8 cellular contexts compared by ENCODE assay signal in genomic region chr15:93028632-93029612, GRCh38.
DNase-seq lines count a peak whose midpoint lies in the region; ATAC-seq and TF ChIP-seq lines count a peak whose summit lies in the region.

No MANE protein-coding gene starts in this region.

- H3K9me3 ChIP-seq in Panc1 (ENCODE audit: control insufficient read depth, insufficient read depth, low read depth, low read length) = no peaks in the 10 kb centered on the region
- H3K9me3 ChIP-seq in transverse colon = no peaks in the 10 kb centered on the region

- H3K4me1 Mint-ChIP-seq in effector memory CD8-positive, alpha-beta T cell (ENCODE audit: low read depth in 2 of 2) = peaks cover 35 to 43% of the 10 kb centered on the region in 2 donors

- H3K4me3 ChIP-seq in Panc1 (ENCODE audit: low read depth in 2 of 2, low read length in 2 of 2) (no peak overlapping the region), transverse colon (no peak overlapping the region)

- no TSS peak for BruUV-seq in Panc1 (replicated peaks; lab: Mats Ljungman, UMichigan)

- intact Hi-C loops in Panc1 (cut with micrococcal nuclease; ENCODE audit: unreplicated experiment) = no loop called here
- intact Hi-C loops in transverse colon (cut with DNase I; ENCODE audit: low total_unique reads) = loop anchor here (10.0 kb wide), 1 partner anchor 234 kb away; no protein-coding TSS in a partner anchor

- no peaks in the 10 kb centered on the region for H3K27me3 Mint-ChIP-seq in effector memory CD8-positive, alpha-beta T cell

- 46 to 60% methylated on average over 3 to 29 of the region's 30 CpGs for WGBS in transverse colon (ENCODE audit: low coverage in 1 of 2), 2 donors

- POLR2A ChIA-PET in Panc1 (lab: Charles Lee) = no interaction called here

- TF ChIP-seq POLR2A in GM18951 (IDR thresholded peaks at IDR 0.05; ENCODE audit: extremely low read depth, insufficient read depth, insufficient read length) (peak; percentile 8), transverse colon (IDR thresholded peaks at IDR 0.05) (peak; percentile 19)

- H3K9me3 Mint-ChIP-seq in effector memory CD8-positive, alpha-beta T cell = no peaks in the 10 kb centered on the region

- H3K36me3 ChIP-seq in Panc1 (ENCODE audit: control insufficient read depth, insufficient read depth, low read length) (peaks cover 26% of the 10 kb centered on the region), transverse colon (peaks cover 0 to 18% (median 4%) of the 10 kb centered on the region in 4 donors)

- H3K27me3 ChIP-seq in Panc1 (ENCODE audit: control insufficient read depth, insufficient read depth, low read length) = no peaks in the 10 kb centered on the region
- no peaks in the 10 kb centered on the region for H3K27me3 ChIP-seq in transverse colon

- H3K4me3 Mint-ChIP-seq in effector memory CD8-positive, alpha-beta T cell = no peak overlapping the region

- no peak for TF ChIP-seq EP300 in transverse colon (IDR thresholded peaks at IDR 0.05; ENCODE audit: low read depth)

- TF ChIP-seq CTCF in Panc1 (IDR thresholded peaks at IDR 0.05) (no peak), transverse colon (IDR thresholded peaks at IDR 0.05) (no peak)

- H3K27ac Mint-ChIP-seq in effector memory CD8-positive, alpha-beta T cell = peak overlapping the region; percentile 31 to 79

- in situ Hi-C loops in GM18951 (cut with MboI; ENCODE audit: low sequenced_read_pairs, unreplicated experiment) = no loop called here
- in situ Hi-C loops in Panc1 (cut with HindIII; ENCODE audit: low pct_unique_long_range_greater_than_20kb, low sequenced_read_pairs) = no loop called here
- in situ Hi-C loops in transverse colon (cut with MboI; ENCODE audit: low pct_ligation_motif_present in 1 of 4, low pct_unique_long_range_greater_than_20kb in 1 of 4, low sequenced_read_pairs in 3 of 4) = loop anchor here in 3 of 4 donors (10.0 to 25.0 kb wide), 2 partner anchors 1083 to 1096 kb away; no protein-coding TSS in a partner anchor

- CTCF ChIA-PET in Panc1 (lab: Charles Lee) = interaction anchor here (0.5 to 3.5 kb wide), 4 partner anchors 232 to 1091 kb away, joined by 3 to 53 read pairs (median 3); no protein-coding TSS in a partner anchor

- DNase-seq in Panc1 (ENCODE audit: low read depth, low spot score) = no peak
- DNase-seq in effector memory CD8-positive, alpha-beta T cell = no peak
- DNase-seq in midbrain (lab: John Stamatoyannopoulos, UW) = peak; percentile 80
- DNase-seq in transverse colon = peak; percentile 51
- no peak for DNase-seq in NCI-H510A treated with DMSO at 0.1 percent for 48 hours (lab: John Stamatoyannopoulos, UW)

- ATAC-seq in Panc1 (peak; percentile 23), HG03025 (IDR thresholded peaks at IDR 0.05; ENCODE audit: low FRiP score, unreplicated experiment) (no peak), HG03108 (IDR thresholded peaks at IDR 0.05; ENCODE audit: unreplicated experiment) (no peak)
- no peak for ATAC-seq in effector memory CD8-positive, alpha-beta T cell (replicated peaks)

- peak overlapping the region; percentile 65 for H3K27ac ChIP-seq in Panc1 (ENCODE audit: low read length)
- peak overlapping the region; percentile 76 to 86 (median 83) for H3K27ac ChIP-seq in transverse colon

- H3K36me3 Mint-ChIP-seq in effector memory CD8-positive, alpha-beta T cell (ENCODE audit: insufficient read depth) = peaks cover 53% of the 10 kb centered on the region

- peaks cover 44% of the 10 kb centered on the region for H3K4me1 ChIP-seq in Panc1 (ENCODE audit: control insufficient read depth, insufficient read depth, low read length)
- peaks cover 26 to 48% (median 40%) of the 10 kb centered on the region in 4 donors for H3K4me1 ChIP-seq in transverse colon

Comparison
In these comparisons a context has a peak if more than half of its experiments do, and no peak if none do; other contexts are left out.
1. DNase-seq: peak in midbrain (single experiment) and transverse colon (single experiment); none in Panc1 (single experiment), effector memory CD8-positive, alpha-beta T cell (0 of 3) and NCI-H510A treated with DMSO at 0.1 percent for 48 hours (single experiment).
2. in situ Hi-C loops: an anchor here in transverse colon (10.0 to 25.0 kb wide); none called in GM18951 and Panc1.